Comparison of ENCODE assay signal across 22 cellular contexts in genomic region chr7:102258073-102258748, GRCh38.
"Had no signal": no experiment of that assay in that cellular context is flagged by ENCODE, and none has a peak within 500 bp of the region (broad histone marks: within the 10 kb centered on the region; RNA-seq: fewer than 3 reads in every experiment).

No MANE protein-coding gene starts in this region.

- H3K4me3 ChIP-seq: ascending aorta, left lung, sigmoid colon, smooth muscle cell, testis had no signal

- DNase-seq: activated CD4-positive, alpha-beta T cell treated with anti-CD3 and anti-CD28 coated beads, Interleukin-2, amount 10 ng/mL, durations not matched to agents 7 days and 5 days; activated CD4-positive, CD25-positive, alpha-beta regulatory T cell treated with anti-CD3 and anti-CD28 coated beads, Interleukin-2, amount 50 U/mL, for 72 hours; activated CD8-positive, alpha-beta T cell treated with anti-CD3 and anti-CD28 coated beads, Interleukin-2, amount 10 ng/mL, durations not matched to agents 7 days and 5 days; activated gamma-delta T cell treated with Interleukin-2 at 50 U/mL for 16 hours; central memory CD4-positive, alpha-beta T cell; dermis blood vessel endothelial cell; effector CD8-positive, alpha-beta T cell; foreskin keratinocyte; sigmoid colon; stimulated activated CD4-positive, alpha-beta T cell treated with anti-CD3 and anti-CD28 coated beads, Interleukin-4, amount 100 ng/mL, for 1 hour; stimulated activated naive CD4-positive, alpha-beta T cell; testis; trophoblast cell had no signal

- H3K4me1 ChIP-seq: ascending aorta, foreskin keratinocyte, left lung, sigmoid colon, testis had no signal

- H3K36me3 ChIP-seq: ascending aorta, sigmoid colon had no signal

- H3K27ac Mint-ChIP-seq: activated CD4-positive, alpha-beta T cell treated with anti-CD3 and anti-CD28 coated beads, Interleukin-2, amount 10 ng/mL, durations not matched to agents 7 days and 5 days; activated CD8-positive, alpha-beta T cell treated with anti-CD3 and anti-CD28 coated beads, Interleukin-2, amount 10 ng/mL, durations not matched to agents 7 days and 5 days; activated naive CD4-positive, alpha-beta T cell treated with anti-CD3 and anti-CD28 coated beads, Interleukin-2, amount 50 U/mL, for 24 hours; activated T-helper 1 cell treated with anti-CD3 and anti-CD28 coated beads, Interleukin-12 subunit alpha, Interleukin-12 subunit beta, Interleukin-2, Interleukin-4 antibody, amounts not matched to agents 30 ng/mL and 10 ng/mL and 1 ng/mL, durations not matched to agents 14 hours and 24 hours and 36 hours; mesothelial cell of epicardium; nephron; T-helper 2 cell treated with Interferon-gamma antibody and Interleukin-4, amounts not matched to agents 5 μg/mL and 100 μg/mL, for 36 hours had no signal

- H3K27me3 Mint-ChIP-seq: activated CD4-positive, alpha-beta T cell treated with anti-CD3 and anti-CD28 coated beads, Interleukin-2, amount 10 ng/mL, durations not matched to agents 7 days and 5 days; activated naive CD4-positive, alpha-beta T cell treated with anti-CD3 and anti-CD28 coated beads, Interleukin-2, amount 50 U/mL, for 24 hours had no signal

- H3K4me3 Mint-ChIP-seq: activated CD4-positive, alpha-beta T cell treated with anti-CD3 and anti-CD28 coated beads, Interleukin-2, amount 10 ng/mL, durations not matched to agents 7 days and 5 days; activated CD8-positive, alpha-beta T cell treated with anti-CD3 and anti-CD28 coated beads, Interleukin-2, amount 10 ng/mL, durations not matched to agents 7 days and 5 days; activated naive CD4-positive, alpha-beta T cell treated with anti-CD3 and anti-CD28 coated beads, Interleukin-2, amount 50 U/mL, for 24 hours; activated T-helper 1 cell treated with anti-CD3 and anti-CD28 coated beads, Interleukin-12 subunit alpha, Interleukin-12 subunit beta, Interleukin-2, Interleukin-4 antibody, amounts not matched to agents 30 ng/mL and 10 ng/mL and 1 ng/mL, durations not matched to agents 14 hours and 24 hours and 36 hours; mesothelial cell of epicardium; nephron; T-helper 2 cell treated with Interferon-gamma antibody and Interleukin-4, amounts not matched to agents 5 μg/mL and 100 μg/mL, for 36 hours had no signal

- H3K27me3 ChIP-seq: ascending aorta, foreskin keratinocyte, left lung, sigmoid colon, testis had no signal

- ATAC-seq: activated CD8-positive, alpha-beta T cell treated with anti-CD3 and anti-CD28 coated beads, Interleukin-2, amount 10 ng/mL, durations not matched to agents 7 days and 5 days; foreskin keratinocyte; left lung had no signal

- H3K27ac ChIP-seq: ascending aorta, foreskin keratinocyte, left lung, sigmoid colon, testis, VCaP had no signal

- H3K4me1 Mint-ChIP-seq: activated CD4-positive, alpha-beta T cell treated with anti-CD3 and anti-CD28 coated beads, Interleukin-2, amount 10 ng/mL, durations not matched to agents 7 days and 5 days; activated naive CD4-positive, alpha-beta T cell treated with anti-CD3 and anti-CD28 coated beads, Interleukin-2, amount 50 U/mL, for 24 hours had no signal

- H3K9me3 Mint-ChIP-seq: activated CD4-positive, alpha-beta T cell treated with anti-CD3 and anti-CD28 coated beads, Interleukin-2, amount 10 ng/mL, durations not matched to agents 7 days and 5 days; activated naive CD4-positive, alpha-beta T cell treated with anti-CD3 and anti-CD28 coated beads, Interleukin-2, amount 50 U/mL, for 24 hours; activated T-helper 1 cell treated with anti-CD3 and anti-CD28 coated beads, Interleukin-12 subunit alpha, Interleukin-12 subunit beta, Interleukin-2, Interleukin-4 antibody, amounts not matched to agents 30 ng/mL and 10 ng/mL and 1 ng/mL, durations not matched to agents 14 hours and 24 hours and 36 hours; mesothelial cell of epicardium; nephron; T-helper 2 cell treated with Interferon-gamma antibody and Interleukin-4, amounts not matched to agents 5 μg/mL and 100 μg/mL, for 36 hours had no signal

- H3K9me3 ChIP-seq: ascending aorta, left lung, sigmoid colon, testis had no signal

- H3K36me3 Mint-ChIP-seq: activated naive CD4-positive, alpha-beta T cell treated with anti-CD3 and anti-CD28 coated beads, Interleukin-2, amount 50 U/mL, for 24 hours had no signal
